ENCODE assay signal across 1 cellular context in the genomic region with DNA sequence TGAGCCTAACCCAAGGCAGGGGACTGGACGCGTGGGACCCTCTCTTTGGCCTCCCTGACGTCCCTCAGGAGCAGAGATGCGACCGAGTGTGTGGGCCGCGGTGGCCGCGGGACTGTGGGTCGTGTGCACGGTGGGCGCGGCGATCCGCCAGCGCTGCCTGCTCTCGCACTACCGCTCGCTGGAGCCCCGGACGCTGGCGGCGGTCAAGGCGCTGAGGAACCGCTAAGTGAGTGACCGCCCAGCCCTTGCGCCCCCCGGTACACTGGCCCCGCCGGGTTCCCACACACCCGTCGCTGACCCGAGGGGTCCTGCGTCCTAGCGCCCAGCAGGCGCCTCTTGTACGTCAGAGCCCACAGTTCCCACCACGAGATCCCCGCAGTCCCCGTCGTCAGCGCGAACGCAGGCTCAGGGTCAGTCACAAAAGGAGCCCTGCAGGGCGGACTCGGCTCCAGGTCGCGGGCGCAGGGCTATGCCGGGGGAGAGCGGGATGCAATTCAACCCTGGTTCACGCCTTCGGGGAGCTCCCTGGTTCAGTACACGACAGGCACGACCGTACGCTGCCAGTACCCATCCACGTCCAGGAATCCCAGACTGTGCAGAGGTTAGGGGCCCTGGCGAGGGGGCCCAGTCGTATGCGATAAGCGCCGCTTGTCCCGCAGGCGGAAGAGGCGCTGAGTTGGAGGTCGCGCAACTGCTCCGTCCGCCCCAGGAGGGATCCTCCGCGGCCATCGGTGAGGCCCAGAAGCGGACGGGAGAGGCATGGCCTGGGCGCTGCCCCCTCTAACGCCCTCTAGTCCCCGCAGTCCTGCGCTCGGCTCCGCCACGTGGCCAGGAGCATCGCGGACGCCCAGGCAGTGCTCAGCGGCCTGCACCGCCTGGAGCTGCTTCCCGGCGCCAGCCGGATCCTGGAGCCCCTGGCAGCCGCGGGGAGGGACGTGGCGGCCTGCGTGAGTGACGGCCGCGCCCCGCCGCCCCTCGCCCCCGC.
TF ChIP-seq lines count a peak whose summit lies in the region.

No MANE protein-coding gene starts in this region.

TF ChIP-seq in GM23338, 12 proteins besides CTCF, POLR2A, EP300 and RAD21:
- no peak for TF ChIP-seq JUNB (IDR thresholded peaks at IDR 0.05; ENCODE audit: unreplicated experiment)
- peak; percentile 77 for TF ChIP-seq EZH2 (IDR thresholded peaks at IDR 0.05; ENCODE audit: low read depth, unreplicated experiment)
